Comparison of ENCODE assay signal across 1 cellular context in the genomic region with DNA sequence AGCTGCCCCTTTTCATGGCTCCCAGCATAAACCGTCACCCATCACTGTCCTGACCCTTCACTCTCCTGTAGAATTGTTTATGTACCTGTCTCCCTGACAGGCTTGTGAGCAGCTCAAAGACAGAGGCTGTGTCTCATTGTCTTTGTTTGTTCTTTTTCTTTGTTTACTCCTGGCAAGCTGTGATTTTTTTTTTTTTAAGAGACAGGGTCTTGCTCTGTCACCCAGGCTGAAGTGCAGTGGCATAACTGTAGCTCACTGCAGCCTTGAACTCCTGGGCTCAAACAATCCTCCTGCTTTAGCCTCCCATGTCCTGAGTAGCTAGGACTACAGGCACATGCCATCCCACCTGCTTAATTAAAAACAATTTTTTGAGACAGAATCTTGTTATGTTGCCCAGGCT.
TF ChIP-seq lines count a peak whose summit lies in the region.

No MANE protein-coding gene starts in this region.

TF ChIP-seq in HepG2, 621 proteins besides CTCF, POLR2A, EP300 and RAD21 (continued from another document and continues in another):
- peak; percentile 26; the same call in 1 of the 2 replicates for TF ChIP-seq CREM (IDR thresholded peaks at IDR 0.05)
- no peak for TF ChIP-seq CREM (CRISPR knock-in tag; IDR thresholded peaks at IDR 0.05)
- no peak for TF ChIP-seq SIN3B (IDR thresholded peaks at IDR 0.05; ENCODE audit: low read length)
- peak; percentile 67 for TF ChIP-seq RARA (CRISPR knock-in tag; IDR thresholded peaks at IDR 0.05)
- TF ChIP-seq, protein P1, sequence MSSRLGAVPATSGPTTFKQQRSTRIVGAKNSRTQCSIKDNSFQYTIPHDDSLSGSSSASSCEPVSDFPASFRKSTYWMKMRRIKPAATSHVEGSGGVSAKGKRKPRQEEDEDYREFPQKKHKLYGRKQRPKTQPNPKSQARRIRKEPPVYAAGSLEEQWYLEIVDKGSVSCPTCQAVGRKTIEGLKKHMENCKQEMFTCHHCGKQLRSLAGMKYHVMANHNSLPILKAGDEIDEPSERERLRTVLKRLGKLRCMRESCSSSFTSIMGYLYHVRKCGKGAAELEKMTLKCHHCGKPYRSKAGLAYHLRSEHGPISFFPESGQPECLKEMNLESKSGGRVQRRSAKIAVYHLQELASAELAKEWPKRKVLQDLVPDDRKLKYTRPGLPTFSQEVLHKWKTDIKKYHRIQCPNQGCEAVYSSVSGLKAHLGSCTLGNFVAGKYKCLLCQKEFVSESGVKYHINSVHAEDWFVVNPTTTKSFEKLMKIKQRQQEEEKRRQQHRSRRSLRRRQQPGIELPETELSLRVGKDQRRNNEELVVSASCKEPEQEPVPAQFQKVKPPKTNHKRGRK (CRISPR knock-in tag; IDR thresholded peaks at IDR 0.05), result no peak
- TF ChIP-seq CHD2 (IDR thresholded peaks at IDR 0.05; ENCODE audit: low read depth, low read length), result no peak
- TF ChIP-seq ZNF496 (CRISPR knock-in tag; IDR thresholded peaks at IDR 0.05; ENCODE audit: insufficient replicate concordance), result no peak
- no peak; the same call in 1 of the 2 replicates for TF ChIP-seq FOXP1 (IDR thresholded peaks at IDR 0.05)
- TF ChIP-seq FOXP1 (CRISPR knock-in tag; IDR thresholded peaks at IDR 0.05), result peak; percentile 83
- peak; percentile 71; the same call in 1 of the 2 replicates for TF ChIP-seq FOXK2 (IDR thresholded peaks at IDR 0.05)
- no peak for TF ChIP-seq SUZ12 (IDR thresholded peaks at IDR 0.05; ENCODE audit: low read depth, low read length)
- peak; percentile 29; the same call in 1 of the 2 replicates for TF ChIP-seq HNF4A (CRISPR knock-in tag; IDR thresholded peaks at IDR 0.05)
- no peak for TF ChIP-seq KLF16 (CRISPR knock-in tag; IDR thresholded peaks at IDR 0.05)
- TF ChIP-seq, protein P2, sequence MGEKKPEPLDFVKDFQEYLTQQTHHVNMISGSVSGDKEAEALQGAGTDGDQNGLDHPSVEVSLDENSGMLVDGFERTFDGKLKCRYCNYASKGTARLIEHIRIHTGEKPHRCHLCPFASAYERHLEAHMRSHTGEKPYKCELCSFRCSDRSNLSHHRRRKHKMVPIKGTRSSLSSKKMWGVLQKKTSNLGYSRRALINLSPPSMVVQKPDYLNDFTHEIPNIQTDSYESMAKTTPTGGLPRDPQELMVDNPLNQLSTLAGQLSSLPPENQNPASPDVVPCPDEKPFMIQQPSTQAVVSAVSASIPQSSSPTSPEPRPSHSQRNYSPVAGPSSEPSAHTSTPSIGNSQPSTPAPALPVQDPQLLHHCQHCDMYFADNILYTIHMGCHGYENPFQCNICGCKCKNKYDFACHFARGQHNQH (CRISPR knock-in tag; IDR thresholded peaks at IDR 0.05), result peak; percentile 86
- TF ChIP-seq, protein P3, sequence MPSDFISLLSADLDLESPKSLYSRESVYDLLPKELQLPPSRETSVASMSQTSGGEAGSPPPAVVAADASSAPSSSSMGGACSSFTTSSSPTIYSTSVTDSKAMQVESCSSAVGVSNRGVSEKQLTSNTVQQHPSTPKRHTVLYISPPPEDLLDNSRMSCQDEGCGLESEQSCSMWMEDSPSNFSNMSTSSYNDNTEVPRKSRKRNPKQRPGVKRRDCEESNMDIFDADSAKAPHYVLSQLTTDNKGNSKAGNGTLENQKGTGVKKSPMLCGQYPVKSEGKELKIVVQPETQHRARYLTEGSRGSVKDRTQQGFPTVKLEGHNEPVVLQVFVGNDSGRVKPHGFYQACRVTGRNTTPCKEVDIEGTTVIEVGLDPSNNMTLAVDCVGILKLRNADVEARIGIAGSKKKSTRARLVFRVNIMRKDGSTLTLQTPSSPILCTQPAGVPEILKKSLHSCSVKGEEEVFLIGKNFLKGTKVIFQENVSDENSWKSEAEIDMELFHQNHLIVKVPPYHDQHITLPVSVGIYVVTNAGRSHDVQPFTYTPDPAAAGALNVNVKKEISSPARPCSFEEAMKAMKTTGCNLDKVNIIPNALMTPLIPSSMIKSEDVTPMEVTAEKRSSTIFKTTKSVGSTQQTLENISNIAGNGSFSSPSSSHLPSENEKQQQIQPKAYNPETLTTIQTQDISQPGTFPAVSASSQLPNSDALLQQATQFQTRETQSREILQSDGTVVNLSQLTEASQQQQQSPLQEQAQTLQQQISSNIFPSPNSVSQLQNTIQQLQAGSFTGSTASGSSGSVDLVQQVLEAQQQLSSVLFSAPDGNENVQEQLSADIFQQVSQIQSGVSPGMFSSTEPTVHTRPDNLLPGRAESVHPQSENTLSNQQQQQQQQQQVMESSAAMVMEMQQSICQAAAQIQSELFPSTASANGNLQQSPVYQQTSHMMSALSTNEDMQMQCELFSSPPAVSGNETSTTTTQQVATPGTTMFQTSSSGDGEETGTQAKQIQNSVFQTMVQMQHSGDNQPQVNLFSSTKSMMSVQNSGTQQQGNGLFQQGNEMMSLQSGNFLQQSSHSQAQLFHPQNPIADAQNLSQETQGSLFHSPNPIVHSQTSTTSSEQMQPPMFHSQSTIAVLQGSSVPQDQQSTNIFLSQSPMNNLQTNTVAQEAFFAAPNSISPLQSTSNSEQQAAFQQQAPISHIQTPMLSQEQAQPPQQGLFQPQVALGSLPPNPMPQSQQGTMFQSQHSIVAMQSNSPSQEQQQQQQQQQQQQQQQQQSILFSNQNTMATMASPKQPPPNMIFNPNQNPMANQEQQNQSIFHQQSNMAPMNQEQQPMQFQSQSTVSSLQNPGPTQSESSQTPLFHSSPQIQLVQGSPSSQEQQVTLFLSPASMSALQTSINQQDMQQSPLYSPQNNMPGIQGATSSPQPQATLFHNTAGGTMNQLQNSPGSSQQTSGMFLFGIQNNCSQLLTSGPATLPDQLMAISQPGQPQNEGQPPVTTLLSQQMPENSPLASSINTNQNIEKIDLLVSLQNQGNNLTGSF (CRISPR knock-in tag; IDR thresholded peaks at IDR 0.05), result no peak
- peak; percentile 57; the same call in 1 of the 2 replicates for TF ChIP-seq FOXK1 (CRISPR knock-in tag; IDR thresholded peaks at IDR 0.05; ENCODE audit: borderline replicate concordance, low read depth)
- TF ChIP-seq, protein P4, sequence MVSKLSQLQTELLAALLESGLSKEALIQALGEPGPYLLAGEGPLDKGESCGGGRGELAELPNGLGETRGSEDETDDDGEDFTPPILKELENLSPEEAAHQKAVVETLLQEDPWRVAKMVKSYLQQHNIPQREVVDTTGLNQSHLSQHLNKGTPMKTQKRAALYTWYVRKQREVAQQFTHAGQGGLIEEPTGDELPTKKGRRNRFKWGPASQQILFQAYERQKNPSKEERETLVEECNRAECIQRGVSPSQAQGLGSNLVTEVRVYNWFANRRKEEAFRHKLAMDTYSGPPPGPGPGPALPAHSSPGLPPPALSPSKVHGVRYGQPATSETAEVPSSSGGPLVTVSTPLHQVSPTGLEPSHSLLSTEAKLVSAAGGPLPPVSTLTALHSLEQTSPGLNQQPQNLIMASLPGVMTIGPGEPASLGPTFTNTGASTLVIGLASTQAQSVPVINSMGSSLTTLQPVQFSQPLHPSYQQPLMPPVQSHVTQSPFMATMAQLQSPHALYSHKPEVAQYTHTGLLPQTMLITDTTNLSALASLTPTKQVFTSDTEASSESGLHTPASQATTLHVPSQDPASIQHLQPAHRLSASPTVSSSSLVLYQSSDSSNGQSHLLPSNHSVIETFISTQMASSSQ (IDR thresholded peaks at IDR 0.05; ENCODE audit: low read depth), result no peak
- TF ChIP-seq, protein P4 (CRISPR knock-in tag; IDR thresholded peaks at IDR 0.05; ENCODE audit: borderline replicate concordance), result no peak
- TF ChIP-seq, protein P5, sequence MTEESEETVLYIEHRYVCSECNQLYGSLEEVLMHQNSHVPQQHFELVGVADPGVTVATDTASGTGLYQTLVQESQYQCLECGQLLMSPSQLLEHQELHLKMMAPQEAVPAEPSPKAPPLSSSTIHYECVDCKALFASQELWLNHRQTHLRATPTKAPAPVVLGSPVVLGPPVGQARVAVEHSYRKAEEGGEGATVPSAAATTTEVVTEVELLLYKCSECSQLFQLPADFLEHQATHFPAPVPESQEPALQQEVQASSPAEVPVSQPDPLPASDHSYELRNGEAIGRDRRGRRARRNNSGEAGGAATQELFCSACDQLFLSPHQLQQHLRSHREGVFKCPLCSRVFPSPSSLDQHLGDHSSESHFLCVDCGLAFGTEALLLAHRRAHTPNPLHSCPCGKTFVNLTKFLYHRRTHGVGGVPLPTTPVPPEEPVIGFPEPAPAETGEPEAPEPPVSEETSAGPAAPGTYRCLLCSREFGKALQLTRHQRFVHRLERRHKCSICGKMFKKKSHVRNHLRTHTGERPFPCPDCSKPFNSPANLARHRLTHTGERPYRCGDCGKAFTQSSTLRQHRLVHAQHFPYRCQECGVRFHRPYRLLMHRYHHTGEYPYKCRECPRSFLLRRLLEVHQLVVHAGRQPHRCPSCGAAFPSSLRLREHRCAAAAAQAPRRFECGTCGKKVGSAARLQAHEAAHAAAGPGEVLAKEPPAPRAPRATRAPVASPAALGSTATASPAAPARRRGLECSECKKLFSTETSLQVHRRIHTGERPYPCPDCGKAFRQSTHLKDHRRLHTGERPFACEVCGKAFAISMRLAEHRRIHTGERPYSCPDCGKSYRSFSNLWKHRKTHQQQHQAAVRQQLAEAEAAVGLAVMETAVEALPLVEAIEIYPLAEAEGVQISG (CRISPR knock-in tag; IDR thresholded peaks at IDR 0.05), result no peak
- TF ChIP-seq CCDC6 (CRISPR knock-in tag; IDR thresholded peaks at IDR 0.05), result no peak
- TF ChIP-seq GFI1 (CRISPR knock-in tag; IDR thresholded peaks at IDR 0.05; ENCODE audit: borderline replicate concordance), result peak; percentile 71; the same call in 1 of the 2 replicates
- 0 out of 2 replicates have a peak, but pooled peaks have one; percentile 23 for TF ChIP-seq FOXO1 (CRISPR knock-in tag; IDR thresholded peaks at IDR 0.05)
- 0 out of 2 replicates have a peak, but pooled peaks have one; percentile 38 for TF ChIP-seq SIN3A (IDR thresholded peaks at IDR 0.05; ENCODE audit: borderline replicate concordance, low read depth, low read length)
- no peak for TF ChIP-seq ZNF577 (CRISPR knock-in tag; IDR thresholded peaks at IDR 0.05; ENCODE audit: borderline replicate concordance, low read depth)
- peak; percentile 42; the same call in 1 of the 2 replicates for TF ChIP-seq RXRB (CRISPR knock-in tag; IDR thresholded peaks at IDR 0.05; ENCODE audit: borderline replicate concordance)
- TF ChIP-seq THYN1 (CRISPR knock-in tag; IDR thresholded peaks at IDR 0.05; ENCODE audit: borderline replicate concordance, low read depth), result no peak
- TF ChIP-seq, protein P6, sequence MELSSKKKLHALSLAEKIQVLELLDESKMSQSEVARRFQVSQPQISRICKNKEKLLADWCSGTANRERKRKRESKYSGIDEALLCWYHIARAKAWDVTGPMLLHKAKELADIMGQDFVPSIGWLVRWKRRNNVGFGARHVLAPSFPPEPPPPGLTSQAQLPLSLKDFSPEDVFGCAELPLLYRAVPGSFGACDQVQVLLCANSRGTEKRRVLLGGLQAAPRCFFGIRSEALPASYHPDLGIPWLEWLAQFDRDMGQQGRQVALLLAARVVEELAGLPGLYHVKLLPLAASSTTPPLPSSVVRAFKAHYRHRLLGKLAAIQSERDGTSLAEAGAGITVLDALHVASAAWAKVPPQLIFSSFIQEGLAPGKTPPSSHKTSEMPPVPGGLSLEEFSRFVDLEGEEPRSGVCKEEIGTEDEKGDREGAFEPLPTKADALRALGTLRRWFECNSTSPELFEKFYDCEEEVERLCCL (CRISPR knock-in tag; IDR thresholded peaks at IDR 0.05; ENCODE audit: borderline replicate concordance), result no peak
- TF ChIP-seq GABPA (IDR thresholded peaks at IDR 0.05; ENCODE audit: low read depth, low read length), result no peak
- TF ChIP-seq GABPA (CRISPR knock-in tag; IDR thresholded peaks at IDR 0.05; ENCODE audit: low read depth), result 0 out of 2 replicates have a peak, but pooled peaks have one; percentile 12
- TF ChIP-seq ZNF605 (CRISPR knock-in tag; IDR thresholded peaks at IDR 0.05), result 0 out of 2 replicates have a peak, but pooled peaks have one; percentile 40
- TF ChIP-seq, protein P7, sequence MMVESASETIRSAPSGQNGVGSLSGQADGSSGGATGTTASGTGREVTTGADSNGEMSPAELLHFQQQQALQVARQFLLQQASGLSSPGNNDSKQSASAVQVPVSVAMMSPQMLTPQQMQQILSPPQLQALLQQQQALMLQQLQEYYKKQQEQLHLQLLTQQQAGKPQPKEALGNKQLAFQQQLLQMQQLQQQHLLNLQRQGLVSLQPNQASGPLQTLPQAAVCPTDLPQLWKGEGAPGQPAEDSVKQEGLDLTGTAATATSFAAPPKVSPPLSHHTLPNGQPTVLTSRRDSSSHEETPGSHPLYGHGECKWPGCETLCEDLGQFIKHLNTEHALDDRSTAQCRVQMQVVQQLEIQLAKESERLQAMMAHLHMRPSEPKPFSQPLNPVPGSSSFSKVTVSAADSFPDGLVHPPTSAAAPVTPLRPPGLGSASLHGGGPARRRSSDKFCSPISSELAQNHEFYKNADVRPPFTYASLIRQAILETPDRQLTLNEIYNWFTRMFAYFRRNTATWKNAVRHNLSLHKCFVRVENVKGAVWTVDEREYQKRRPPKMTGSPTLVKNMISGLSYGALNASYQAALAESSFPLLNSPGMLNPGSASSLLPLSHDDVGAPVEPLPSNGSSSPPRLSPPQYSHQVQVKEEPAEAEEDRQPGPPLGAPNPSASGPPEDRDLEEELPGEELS (CRISPR knock-in tag; IDR thresholded peaks at IDR 0.05), result peak; percentile 69
- no peak for TF ChIP-seq SOX6 (IDR thresholded peaks at IDR 0.05)
- peak; percentile 88 for TF ChIP-seq SOX6 (CRISPR knock-in tag; IDR thresholded peaks at IDR 0.05)
- 0 out of 2 replicates have a peak, but pooled peaks have one; percentile 40 for TF ChIP-seq ZMYM2 (CRISPR knock-in tag; IDR thresholded peaks at IDR 0.05)
- TF ChIP-seq, protein P8, sequence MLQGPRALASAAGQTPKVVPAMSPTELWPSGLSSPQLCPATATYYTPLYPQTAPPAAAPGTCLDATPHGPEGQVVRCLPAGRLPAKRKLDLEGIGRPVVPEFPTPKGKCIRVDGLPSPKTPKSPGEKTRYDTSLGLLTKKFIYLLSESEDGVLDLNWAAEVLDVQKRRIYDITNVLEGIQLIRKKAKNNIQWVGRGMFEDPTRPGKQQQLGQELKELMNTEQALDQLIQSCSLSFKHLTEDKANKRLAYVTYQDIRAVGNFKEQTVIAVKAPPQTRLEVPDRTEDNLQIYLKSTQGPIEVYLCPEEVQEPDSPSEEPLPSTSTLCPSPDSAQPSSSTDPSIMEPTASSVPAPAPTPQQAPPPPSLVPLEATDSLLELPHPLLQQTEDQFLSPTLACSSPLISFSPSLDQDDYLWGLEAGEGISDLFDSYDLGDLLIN (CRISPR knock-in tag; IDR thresholded peaks at IDR 0.05; ENCODE audit: borderline replicate concordance), result no peak
